In genomic region chr17:50149425-50150353, GRCh38 we compare ENCODE assay signal across 8 cellular contexts. TPM values are rescaled to one million over a fixed set of nuclear protein-coding genes. Genes with fewer than 3 reads are reported as not detected.
A peak's percentile ranks its signal among the peaks of the same experiment; 100 is the strongest.
DNase-seq lines count a peak whose midpoint lies in the region; ATAC-seq and TF ChIP-seq lines count a peak whose summit lies in the region.

No MANE protein-coding gene starts in this region.

- no peaks in the 10 kb centered on the region for H3K27me3 ChIP-seq in PC-9 (ENCODE audit: insufficient read depth, low read depth)

- no TSS peak for BruUV-seq in PC-9 (replicated peaks; lab: Mats Ljungman, UMichigan)

- peaks cover 5% of the 10 kb centered on the region; the same call in 1 of the 2 replicates for H3K36me3 ChIP-seq in PC-9 (ENCODE audit: low read depth)

- peaks cover 41% of the 10 kb centered on the region for H4K20me1 ChIP-seq in PC-9 (ENCODE audit: insufficient read depth)

- H3F3A ChIP-seq in PC-9 (ENCODE audit: insufficient read depth, low read depth), result peaks cover 51% of the 10 kb centered on the region

- CTCF ChIA-PET in PC-9 (lab: Charles Lee), result interaction anchor here (0.9 kb wide), 1 partner anchor 9 kb away, joined by 8 read pairs; no protein-coding TSS in a partner anchor
- CTCF ChIA-PET in GM10248 (lab: Yijun Ruan, JAX), result interaction anchor here (0.7 to 10.7 kb wide), 7 partner anchors 10 to 143 kb away, joined by 3 to 96 read pairs (median 4); no protein-coding TSS in a partner anchor

- intact Hi-C loops in PC-9 (cut with micrococcal nuclease; ENCODE audit: unreplicated experiment) (loop anchor here (5.0 kb wide), 1 partner anchor 262 kb away; no protein-coding TSS in a partner anchor), cardiac septum (cut with DNase I) (loop anchor here (2.0 to 5.0 kb wide), 2 partner anchors 15 to 37 kb away; no protein-coding TSS in a partner anchor), posterior cingulate gyrus (cut with DNase I) (loop anchor here (2.0 kb wide), 1 partner anchor 55 kb away; the partner anchor contains the start of gene PDK2)

- peaks cover 56% of the 10 kb centered on the region for H3K79me2 ChIP-seq in PC-9 (ENCODE audit: low read depth)

- H3K4me1 ChIP-seq in PC-9 (replicated peaks; ENCODE audit: insufficient read depth), result peaks cover 71% of the 10 kb centered on the region

- ATAC-seq in HG03045 (IDR thresholded peaks at IDR 0.05; ENCODE audit: unreplicated experiment), result no peak

- H3K9me2 ChIP-seq in PC-9 (ENCODE audit: insufficient read depth), result no peaks in the 10 kb centered on the region

- peak overlapping the region; percentile 95 for H3K4me2 ChIP-seq in PC-9

- peak; percentile 54 for DNase-seq in stimulated activated CD4-positive, alpha-beta T cell treated with anti-CD3 and anti-CD28 coated beads, Interleukin-12 subunit alpha, Interleukin-12 subunit beta, amount 100 ng/mL, for 4 hours
- no peak for DNase-seq in stimulated activated CD4-positive, alpha-beta T cell treated with anti-CD3 and anti-CD28 coated beads, Interleukin-2, amount 100 ng/mL, for 48 hours
- DNase-seq in PC-9 (peak in 1 of 2 experiments; percentile 49), cardiac septum (ENCODE audit: low spot score) (peak; percentile 85), posterior cingulate gyrus (peak in 7 of 10 donors; percentile 37 to 93 (median 52)), GM10248 (ENCODE audit: extremely low spot score) (no peak)
- peak; percentile 68 for DNase-seq in activated naive CD4-positive, alpha-beta T cell treated with anti-CD3 and anti-CD28 coated beads, Interleukin-2, amount 50 U/mL, for 16 hours

- H3K4me3 ChIP-seq in PC-9, result peak overlapping the region; percentile 70

- peak overlapping the region; percentile 57 for H2AFZ ChIP-seq in PC-9

- no peak for TF ChIP-seq CTCF in PC-9 (conservative IDR thresholded peaks at IDR 0.05)
- no peak for TF ChIP-seq CTCF in GM10248 (IDR thresholded peaks at IDR 0.05; ENCODE audit: control extremely low read depth, extremely low read depth, low read depth, missing control alignments)

- no peaks in the 10 kb centered on the region for H3K9me3 ChIP-seq in PC-9 (ENCODE audit: insufficient read depth, low read depth)

- POLR2A ChIA-PET in PC-9 (lab: Charles Lee; ENCODE audit: unreplicated experiment) (interaction anchor here (0.6 kb wide), 1 partner anchor 90 kb away, joined by 3 read pairs; no protein-coding TSS in a partner anchor), GM10248 (lab: Yijun Ruan, JAX) (interaction anchor here (0.5 kb wide), 1 partner anchor 23 kb away, joined by 5 read pairs; no protein-coding TSS in a partner anchor)

- H3K27ac ChIP-seq in PC-9, result no peak overlapping the region

RNA-seq across cellular contexts. Expression of gene PPP1R9B, which starts 0.8 kb away (rescaled TPM):
- total RNA-seq in PC-9 (2021), result 34.0 and 35.8 TPM in 2 replicates
- total RNA-seq in cardiac septum, result 46.1 TPM

RNA-seq across cellular contexts. Expression of gene SGCA, which starts 16.1 kb away (rescaled TPM):
- total RNA-seq in PC-9 (2021), result not detected in 2 replicates
- total RNA-seq in cardiac septum, result 159 TPM

RNA-seq across cellular contexts. Expression of gene SAMD14, which starts 19.7 kb away (rescaled TPM):
- total RNA-seq in PC-9 (2021), result 0.17 and 0.73 TPM in 2 replicates
- 4.4 TPM for total RNA-seq in cardiac septum

RNA-seq across cellular contexts. Expression of gene COL1A1, which starts 51.7 kb away (rescaled TPM):
- total RNA-seq in PC-9 (2021) (20.7 and 29.5 TPM in 2 replicates), cardiac septum (142 TPM)

RNA-seq across cellular contexts. Expression of gene PDK2, which starts 54.5 kb away (rescaled TPM):
- total RNA-seq in PC-9 (2021), result 38.6 and 58.7 TPM in 2 replicates
- 131 TPM for total RNA-seq in cardiac septum

Comparison
In these comparisons a context has a peak if more than half of its experiments do, and no peak if none do; other contexts are left out.
1. DNase-seq: peak in stimulated activated CD4-positive, alpha-beta T cell treated with anti-CD3 and anti-CD28 coated beads, Interleukin-12 subunit alpha, Interleukin-12 subunit beta, amount 100 ng/mL, for 4 hours (single experiment), activated naive CD4-positive, alpha-beta T cell treated with anti-CD3 and anti-CD28 coated beads, Interleukin-2, amount 50 U/mL, for 16 hours (single experiment), cardiac septum (single experiment) and posterior cingulate gyrus (7 of 10); none in stimulated activated CD4-positive, alpha-beta T cell treated with anti-CD3 and anti-CD28 coated beads, Interleukin-2, amount 100 ng/mL, for 48 hours (0 of 2) and GM10248 (single experiment).
2. RNA of gene SGCA, which starts 16.1 kb away (total RNA-seq): 159 TPM in cardiac septum (single experiment); not detected in PC-9; every median in the first group is over 100 times any median in the second.